15 cellular contexts compared by ENCODE assay signal in the genomic region with DNA sequence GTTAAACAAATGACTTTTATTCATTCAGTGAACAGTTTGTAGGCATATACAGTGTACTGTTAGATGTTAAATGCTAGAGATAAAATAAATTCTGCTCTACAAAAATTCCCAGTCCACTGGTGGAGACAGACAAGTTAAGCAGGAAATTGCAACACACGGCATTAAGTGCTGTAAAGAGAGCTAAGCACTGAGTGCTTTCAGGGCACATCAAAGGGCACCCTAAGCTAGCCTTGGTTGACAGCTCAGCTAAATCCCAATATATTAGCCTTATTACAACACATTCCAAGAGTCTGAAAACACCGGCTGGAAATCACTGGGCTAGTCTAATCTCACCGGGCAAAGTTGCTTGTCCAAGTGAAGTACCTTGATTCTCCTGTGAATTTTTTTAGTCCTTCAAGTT. TPM values are rescaled to one million over a fixed set of nuclear protein-coding genes. Genes with fewer than 3 reads are reported as not detected.
DNase-seq lines count a peak whose midpoint lies in the region; ATAC-seq and TF ChIP-seq lines count a peak whose summit lies in the region.
"Had no signal": no experiment of that assay in that cellular context is flagged by ENCODE, and none has a peak within 500 bp of the region (broad histone marks: within the 10 kb centered on the region; RNA-seq: fewer than 3 reads in every experiment).

No MANE protein-coding gene starts in this region.

- H3K27me3 ChIP-seq in fibroblast of lung (ENCODE audit: control insufficient read depth, insufficient read depth, low read length) (no peaks in the 10 kb centered on the region), osteoblast (ENCODE audit: insufficient read depth, low read length) (no peaks in the 10 kb centered on the region)

- no peak overlapping the region for H3K27ac ChIP-seq in fibroblast of lung (ENCODE audit: insufficient read depth, low read length)
- no peak overlapping the region for H3K27ac ChIP-seq in osteoblast (ENCODE audit: low read depth, low read length)

- H3K36me3 ChIP-seq in fibroblast of lung (ENCODE audit: control insufficient read depth, insufficient read depth, low read length) (no peaks in the 10 kb centered on the region), osteoblast (ENCODE audit: insufficient read depth, low read length) (no peaks in the 10 kb centered on the region)

- no peak overlapping the region for H2AFZ ChIP-seq in fibroblast of lung (ENCODE audit: low read length)
- peak overlapping the region; percentile 33 for H2AFZ ChIP-seq in osteoblast (ENCODE audit: low read length)

- H3K36me3 Mint-ChIP-seq in natural killer cell, result no peaks in the 10 kb centered on the region

- H3K27me3 Mint-ChIP-seq in natural killer cell (ENCODE audit: low read depth in 2 of 2), result no peaks in the 10 kb centered on the region
- H3K27me3 Mint-ChIP-seq: central memory CD8-positive, alpha-beta T cell; progenitor cell of endocrine pancreas; stimulated activated naive CD8-positive, alpha-beta T cell treated with anti-CD3 and anti-CD28 coated beads, Interleukin-15, amount 100 ng/mL, for 72 hours had no signal

- peaks cover 4 to 5% of the 10 kb centered on the region in 2 donors for H3K9me3 Mint-ChIP-seq in natural killer cell

- no peaks in the 10 kb centered on the region for H3K4me1 Mint-ChIP-seq in natural killer cell
- H3K4me1 Mint-ChIP-seq: central memory CD8-positive, alpha-beta T cell; stimulated activated naive CD8-positive, alpha-beta T cell treated with anti-CD3 and anti-CD28 coated beads, Interleukin-15, amount 100 ng/mL, for 72 hours had no signal

- no peak overlapping the region for H3K9ac ChIP-seq in fibroblast of lung (ENCODE audit: insufficient read depth, low read length)

- no peak overlapping the region for H3K4me3 Mint-ChIP-seq in natural killer cell
- H3K4me3 Mint-ChIP-seq: central memory CD8-positive, alpha-beta T cell; stimulated activated naive CD8-positive, alpha-beta T cell treated with anti-CD3 and anti-CD28 coated beads, Interleukin-15, amount 100 ng/mL, for 72 hours had no signal

- no peaks in the 10 kb centered on the region for H4K20me1 ChIP-seq in fibroblast of lung (ENCODE audit: control insufficient read depth, extremely low read depth, insufficient read depth, low read length)
- H4K20me1 ChIP-seq in osteoblast (ENCODE audit: insufficient read depth, low read length), result no peaks in the 10 kb centered on the region

- H3K4me3 ChIP-seq in fibroblast of lung (replicated peaks in 1 of 4; ENCODE audit: control extremely low read depth in 1 of 4, insufficient read depth in 1 of 4, low read depth in 3 of 4, low read length in 4 of 4) (no peak overlapping the region), osteoblast (ENCODE audit: insufficient read depth, low read length) (no peak overlapping the region)

- DNase-seq in ELR (ENCODE audit: low read depth) (peak; percentile 1), NCI-H82 (lab: John Stamatoyannopoulos, UW) (peak; percentile 86), fibroblast of lung (ENCODE audit: low read depth in 2 of 2) (peak; percentile 39 to 53), osteoblast (ENCODE audit: insufficient read length, low spot score, missing footprints) (no peak), natural killer cell (no peak)
- DNase-seq: activated CD4-positive, alpha-beta T cell treated with anti-CD3 and anti-CD28 coated beads for 48 hours; Calu3; foreskin melanocyte; NCI-H1436 treated with DMSO at 0.1 percent for 48 hours; stimulated activated naive CD8-positive, alpha-beta T cell treated with anti-CD3 and anti-CD28 coated beads, Interleukin-15, amount 100 ng/mL, for 72 hours; T-helper 1 cell had no signal

- no peaks in the 10 kb centered on the region for H3K9me3 ChIP-seq in fibroblast of lung (ENCODE audit: control insufficient read depth, insufficient read depth, low read depth, low read length)
- no peaks in the 10 kb centered on the region for H3K9me3 ChIP-seq in osteoblast (ENCODE audit: low read depth, low read length)

- no peaks in the 10 kb centered on the region for H3K79me2 ChIP-seq in fibroblast of lung (ENCODE audit: control insufficient read depth, insufficient read depth, low read length)
- H3K79me2 ChIP-seq in osteoblast (ENCODE audit: insufficient read depth, low read length), result no peaks in the 10 kb centered on the region

- ATAC-seq in natural killer cell (no peak), GM18519 (IDR thresholded peaks at IDR 0.05; ENCODE audit: low FRiP score, unreplicated experiment) (no peak), GM21381 (IDR thresholded peaks at IDR 0.05; ENCODE audit: unreplicated experiment) (no peak)
- ATAC-seq: stimulated activated naive CD8-positive, alpha-beta T cell treated with anti-CD3 and anti-CD28 coated beads, Interleukin-15, amount 100 ng/mL, for 72 hours had no signal

- H3K4me2 ChIP-seq in fibroblast of lung (ENCODE audit: extremely low read depth, insufficient read depth, low read length) (no peak overlapping the region), osteoblast (ENCODE audit: insufficient read depth, low read length) (no peak overlapping the region)

- no peak overlapping the region for H3K27ac Mint-ChIP-seq in natural killer cell
- H3K27ac Mint-ChIP-seq: progenitor cell of endocrine pancreas; stimulated activated naive CD8-positive, alpha-beta T cell treated with anti-CD3 and anti-CD28 coated beads, Interleukin-15, amount 100 ng/mL, for 72 hours had no signal

- no peak for TF ChIP-seq CTCF in fibroblast of lung (conservative IDR thresholded peaks at IDR 0.05 in 1 of 2, IDR thresholded peaks at IDR 0.05 in 1 of 2; ENCODE audit: low read depth in 1 of 2, low read length in 2 of 2)
- TF ChIP-seq CTCF in osteoblast (IDR thresholded peaks at IDR 0.05; ENCODE audit: extremely low read depth, low read depth, low read length), result no peak
- no peak for TF ChIP-seq CTCF in natural killer cell (IDR thresholded peaks at IDR 0.05)

- H3K4me1 ChIP-seq in fibroblast of lung (ENCODE audit: control insufficient read depth, extremely low read depth, insufficient read depth, low read length), result no peaks in the 10 kb centered on the region
- peaks cover 4% of the 10 kb centered on the region for H3K4me1 ChIP-seq in osteoblast (ENCODE audit: insufficient read depth, low read length)

- intact Hi-C loops in natural killer cell (cut with micrococcal nuclease), result no loop called here

RNA-seq across cellular contexts. Expression of a gene that starts 55.1 kb away (rescaled TPM):
- total RNA-seq in fibroblast of lung (0.50 and 0.51 TPM in 2 replicates), osteoblast (1.8 TPM in 2 replicates), natural killer cell (not detected)
- polyA plus RNA-seq in fibroblast of lung, result 0.40 and 0.49 TPM in 2 replicates
- 0.31 and 0.63 TPM in 2 replicates for polyA plus RNA-seq in fibroblast of lung (2012)
- polyA minus RNA-seq in fibroblast of lung (ENCODE audit: low replicate concordance), result not detected in 2 replicates
- total RNA-seq: Calu3 had no signal

Comparison
In these comparisons a context has a peak if more than half of its experiments do, and no peak if none do; other contexts are left out.
1. DNase-seq: peak in ELR (single experiment), NCI-H82 (single experiment) and fibroblast of lung (2 of 2); none in osteoblast (single experiment) and natural killer cell (single experiment).